ENCODE assay signal across 14 cellular contexts in genomic region chr1:206048582-206048981, GRCh38. TPM values are rescaled to one million over a fixed set of nuclear protein-coding genes. Genes with fewer than 3 reads are reported as not detected.
DNase-seq lines count a peak whose midpoint lies in the region; ATAC-seq and TF ChIP-seq lines count a peak whose summit lies in the region.
"Had no signal": no experiment of that assay in that cellular context is flagged by ENCODE, and none has a peak within 500 bp of the region (broad histone marks: within the 10 kb centered on the region; RNA-seq: fewer than 3 reads in every experiment).

No MANE protein-coding gene starts in this region.

- peak; percentile 97 for ATAC-seq in body of pancreas
- no peak for ATAC-seq in activated T-helper 17 cell treated with anti-CD3 and anti-CD28 coated beads, Interleukin-2, amount 50 U/mL, for 72 hours (replicated peaks)

- H3K4me3 ChIP-seq in body of pancreas: no peak overlapping the region
- no peak overlapping the region for H3K4me3 ChIP-seq in mucosa of stomach (ENCODE audit: low read length)
- H3K4me3 ChIP-seq in testis: no peak overlapping the region

- H3K27ac Mint-ChIP-seq in activated T-helper 17 cell treated with anti-CD3 and anti-CD28 coated beads, Interleukin-2, amount 50 U/mL, for 72 hours: no peak overlapping the region
- H3K27ac Mint-ChIP-seq: activated naive CD4-positive, alpha-beta T cell treated with anti-CD3 and anti-CD28 coated beads, Interleukin-2, amount 50 U/mL, for 24 hours had no signal

- DNase-seq in Caki2 (ENCODE audit: low read depth) (peak; percentile 52), MV-4-11 (lab: John Stamatoyannopoulos, UW) (peak; percentile 73), body of pancreas (peak; percentile 70 to 88 (median 80)), GM20000 (ENCODE audit: low spot score) (no peak), NCI-H1436 (lab: John Stamatoyannopoulos, UW) (no peak), testis (no peak)
- DNase-seq: central memory CD4-positive, alpha-beta T cell; mesendoderm; stimulated activated CD4-positive, alpha-beta T cell treated with anti-CD3 and anti-CD28 coated beads, Interleukin-2, amount 100 ng/mL, for 24 hours; T1000 had no signal

- TF ChIP-seq CTCF in body of pancreas (IDR thresholded peaks at IDR 0.05) (no peak), GM20000 (IDR thresholded peaks at IDR 0.05; ENCODE audit: extremely low read depth, missing control alignments) (no peak), testis (IDR thresholded peaks at IDR 0.05) (no peak)

- H3K27ac ChIP-seq in body of pancreas (peak overlapping the region; percentile 45 to 77 (median 70)), testis (no peak overlapping the region)
- H3K27ac ChIP-seq: epithelial cell of prostate had no signal

- no peaks in the 10 kb centered on the region for H3K36me3 Mint-ChIP-seq in activated T-helper 17 cell treated with anti-CD3 and anti-CD28 coated beads, Interleukin-2, amount 50 U/mL, for 72 hours (ENCODE audit: low read depth)
- H3K36me3 Mint-ChIP-seq: activated naive CD4-positive, alpha-beta T cell treated with anti-CD3 and anti-CD28 coated beads, Interleukin-2, amount 50 U/mL, for 24 hours had no signal

- H3K9me3 ChIP-seq in body of pancreas (no peaks in the 10 kb centered on the region), mucosa of stomach (ENCODE audit: control insufficient read depth, low read length) (no peaks in the 10 kb centered on the region), testis (no peaks in the 10 kb centered on the region)

- peak overlapping the region; percentile 24 for H3K9ac ChIP-seq in mucosa of stomach (ENCODE audit: low read length)

- intact Hi-C loops in body of pancreas (cut with DNase I): no loop called here
- intact Hi-C loops in testis (cut with DNase I; ENCODE audit: low total_unique reads): no loop called here

- no peaks in the 10 kb centered on the region for H3K27me3 ChIP-seq in body of pancreas
- no peaks in the 10 kb centered on the region for H3K27me3 ChIP-seq in mucosa of stomach (ENCODE audit: control insufficient read depth, insufficient read depth, low read length)
- H3K27me3 ChIP-seq in testis: no peaks in the 10 kb centered on the region

- 7 to 12% methylated on average over 6 of the region's 6 CpGs for WGBS in body of pancreas, 2 donors
- WGBS in testis, 2 donors: 79 to 85% methylated on average over 6 of the region's 6 CpGs

- no peaks in the 10 kb centered on the region for H3K36me3 ChIP-seq in body of pancreas (replicated peaks in 1 of 2; ENCODE audit: insufficient read depth in 1 of 2, low read depth in 2 of 2)
- no peaks in the 10 kb centered on the region for H3K36me3 ChIP-seq in mucosa of stomach (ENCODE audit: control insufficient read depth, insufficient read depth, low read length)
- H3K36me3 ChIP-seq in testis (ENCODE audit: low read depth, missing control alignments): no peaks in the 10 kb centered on the region

- in situ Hi-C loops in Caki2 (cut with HindIII; ENCODE audit: low pct_unique_long_range_greater_than_20kb, low sequenced_read_pairs): no loop called here

- TF ChIP-seq POLR2A in body of pancreas (IDR thresholded peaks at IDR 0.05): peak in 1 of 3 donors; percentile 21
- TF ChIP-seq POLR2A in testis (IDR thresholded peaks at IDR 0.05): no peak

- H3K4me1 ChIP-seq in body of pancreas (peaks cover 27% of the 10 kb centered on the region), mucosa of stomach (ENCODE audit: control insufficient read depth, insufficient read depth, low read length) (peaks cover 16% of the 10 kb centered on the region), testis (no peaks in the 10 kb centered on the region)

- no peaks in the 10 kb centered on the region for H3K9me3 Mint-ChIP-seq in activated T-helper 17 cell treated with anti-CD3 and anti-CD28 coated beads, Interleukin-2, amount 50 U/mL, for 72 hours
- H3K9me3 Mint-ChIP-seq: activated naive CD4-positive, alpha-beta T cell treated with anti-CD3 and anti-CD28 coated beads, Interleukin-2, amount 50 U/mL, for 24 hours had no signal

- H3K4me1 Mint-ChIP-seq in activated T-helper 17 cell treated with anti-CD3 and anti-CD28 coated beads, Interleukin-2, amount 50 U/mL, for 72 hours: peaks cover 26% of the 10 kb centered on the region

- no peaks in the 10 kb centered on the region for H3K27me3 Mint-ChIP-seq in activated T-helper 17 cell treated with anti-CD3 and anti-CD28 coated beads, Interleukin-2, amount 50 U/mL, for 72 hours
- H3K27me3 Mint-ChIP-seq: activated naive CD4-positive, alpha-beta T cell treated with anti-CD3 and anti-CD28 coated beads, Interleukin-2, amount 50 U/mL, for 24 hours had no signal

- no peak overlapping the region for H3K4me3 Mint-ChIP-seq in activated T-helper 17 cell treated with anti-CD3 and anti-CD28 coated beads, Interleukin-2, amount 50 U/mL, for 72 hours
- H3K4me3 Mint-ChIP-seq: activated naive CD4-positive, alpha-beta T cell treated with anti-CD3 and anti-CD28 coated beads, Interleukin-2, amount 50 U/mL, for 24 hours had no signal

RNA-seq across cellular contexts. Expression of gene RHEX, which starts 4.4 kb away (rescaled TPM):
- 0.14 and 1.1 TPM in 2 replicates for total RNA-seq in Caki2 (2014; rRNA removed; shearing (Covaris generic); ENCODE audit: low replicate concordance)
- total RNA-seq in body of pancreas (under 1 TPM in 1 of 2 donors, not detected in 1; 0.52 TPM), testis (1 to 10 TPM; 2.4 to 3.0 TPM)
- not detected for total RNA-seq in activated T-helper 17 cell treated with anti-CD3 and anti-CD28 coated beads, Interleukin-2, amount 50 U/mL, for 72 hours
- 2.9 TPM for polyA plus RNA-seq in testis (ENCODE audit: insufficient read depth, low read depth, low replicate concordance)

RNA-seq across cellular contexts. Expression of gene CTSE, which starts 24.9 kb away (rescaled TPM):
- 0.54 TPM in 1 of 2 replicates, not detected in the other for total RNA-seq in Caki2 (2014; rRNA removed; shearing (Covaris generic); ENCODE audit: low replicate concordance)
- total RNA-seq in body of pancreas: 10 to 100 TPM in 1 of 2 donors, 1 to 10 TPM in 1; 4.9 to 28.3 TPM
- not detected for total RNA-seq in activated T-helper 17 cell treated with anti-CD3 and anti-CD28 coated beads, Interleukin-2, amount 50 U/mL, for 72 hours
- under 1 TPM in 1 of 2 donors, not detected in 1; 0.16 TPM for total RNA-seq in testis
- polyA plus RNA-seq in testis (ENCODE audit: insufficient read depth, low read depth, low replicate concordance): 0.98 TPM

RNA-seq across cellular contexts. Expression of gene RAB7B, which starts 45.4 kb away (rescaled TPM):
- total RNA-seq in Caki2 (2014; rRNA removed; shearing (Covaris generic); ENCODE audit: low replicate concordance): 1.1 and 1.4 TPM in 2 replicates
- total RNA-seq in body of pancreas (under 1 TPM in 1 of 2 donors, not detected in 1; 0.78 TPM), testis (1 to 10 TPM; 1.7 to 8.4 TPM)
- total RNA-seq in activated T-helper 17 cell treated with anti-CD3 and anti-CD28 coated beads, Interleukin-2, amount 50 U/mL, for 72 hours: not detected
- polyA plus RNA-seq in testis (ENCODE audit: insufficient read depth, low read depth, low replicate concordance): 6.2 TPM

Comparison
In these comparisons a context has a peak if more than half of its experiments do, and no peak if none do; other contexts are left out.
1. DNase-seq: peak in Caki2 (single experiment), MV-4-11 (single experiment) and body of pancreas (4 of 4); none in GM20000 (single experiment), NCI-H1436 (single experiment) and testis (single experiment).
2. H3K27ac ChIP-seq: peak in body of pancreas (4 of 4); none in testis (0 of 2).